ENCODE assay signal across 10 cellular contexts in the genomic region with DNA sequence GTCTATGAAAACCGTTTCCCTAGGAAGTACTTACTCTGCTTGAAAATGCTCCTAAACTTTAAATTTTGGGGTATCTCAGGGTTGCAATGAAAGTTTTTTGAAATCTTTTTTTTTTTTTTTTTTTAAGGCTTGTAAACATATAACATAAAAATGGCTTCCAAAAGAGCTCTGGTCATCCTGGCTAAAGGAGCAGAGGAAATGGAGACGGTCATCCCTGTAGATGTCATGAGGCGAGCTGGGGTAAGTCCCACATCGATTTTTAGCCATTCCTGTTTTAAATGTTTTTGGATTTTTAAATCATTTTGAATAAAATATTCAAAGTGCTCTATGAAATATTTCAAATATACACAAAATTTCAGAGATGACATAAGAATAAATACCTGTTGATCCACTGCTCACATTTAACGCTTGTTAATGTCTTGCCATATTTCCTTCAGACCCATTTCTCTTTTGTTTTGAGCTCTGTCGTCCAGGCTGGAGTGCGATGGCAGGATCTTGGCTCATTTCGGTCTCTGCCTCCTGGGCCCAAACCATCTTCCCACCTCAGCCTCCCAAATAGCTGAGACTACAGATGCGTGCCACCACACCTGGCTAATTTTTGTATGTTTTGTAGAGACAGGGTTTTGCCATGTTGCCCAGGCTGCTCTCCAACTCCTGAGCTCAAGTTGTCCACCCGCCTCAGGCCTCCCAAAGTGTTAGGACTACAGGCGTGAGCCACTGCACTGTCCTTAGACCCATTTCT. TPM values are rescaled to one million over a fixed set of nuclear protein-coding genes. Genes with fewer than 3 reads are reported as not detected.
DNase-seq lines count a peak whose midpoint lies in the region; ATAC-seq and TF ChIP-seq lines count a peak whose summit lies in the region.
"Had no signal": no experiment of that assay in that cellular context is flagged by ENCODE, and none has a peak within 500 bp of the region (broad histone marks: within the 10 kb centered on the region; RNA-seq: fewer than 3 reads in every experiment).

No MANE protein-coding gene starts in this region.

- ATAC-seq in activated T-cell treated with anti-CD3 and anti-CD28 coated beads, Interleukin-2, amount 50 U/mL, for 72 hours (replicated peaks in 1 of 2): no peak
- no peak for ATAC-seq in activated CD8-positive, alpha-beta T cell treated with anti-CD3 and anti-CD28 coated beads for 36 hours
- ATAC-seq: esophagus mucosa had no signal

- CTCF ChIA-PET in activated CD8-positive, alpha-beta T cell treated with anti-CD3 and anti-CD28 coated beads for 36 hours (lab: Charles Lee): interaction anchor here (0.8 to 2.9 kb wide), 3 partner anchors 11 to 23 kb away, joined by 3 to 17 read pairs (median 5); a partner anchor contains a TSS

- no peaks in the 10 kb centered on the region for H3K27me3 Mint-ChIP-seq in activated T-cell treated with anti-CD3 and anti-CD28 coated beads, Interleukin-2, amount 50 U/mL, for 72 hours (ENCODE audit: low read depth)
- no peaks in the 10 kb centered on the region for H3K27me3 Mint-ChIP-seq in activated CD8-positive, alpha-beta T cell treated with anti-CD3 and anti-CD28 coated beads for 36 hours

- no peak for DNase-seq in activated T-cell treated with anti-CD3 and anti-CD28 coated beads, Interleukin-2, amount 50 U/mL, for 72 hours
- DNase-seq in activated T-cell treated with anti-CD3 and anti-CD28 coated beads, Interleukin-2, amount 50 U/mL, for 1 hour: no peak
- no peak for DNase-seq in activated CD8-positive, alpha-beta T cell treated with anti-CD3 and anti-CD28 coated beads for 36 hours
- DNase-seq in NCI-H2029 treated with DMSO at 0.1 percent for 48 hours (lab: John Stamatoyannopoulos, UW): no peak
- DNase-seq in substantia nigra (lab: John Stamatoyannopoulos, UW): no peak
- no peak for DNase-seq in stimulated activated CD4-positive, alpha-beta T cell treated with anti-CD3 and anti-CD28 coated beads, Interleukin-15, amount 100 ng/mL, for 24 hours
- DNase-seq: DMS 273 treated with DMSO at 0.1 percent for 48 hours had no signal

- peaks cover 11 to 37% of the 10 kb centered on the region in 2 donors for H3K36me3 Mint-ChIP-seq in activated T-cell treated with anti-CD3 and anti-CD28 coated beads, Interleukin-2, amount 50 U/mL, for 72 hours (ENCODE audit: insufficient read depth in 2 of 2)
- peaks cover 66% of the 10 kb centered on the region for H3K36me3 Mint-ChIP-seq in activated CD8-positive, alpha-beta T cell treated with anti-CD3 and anti-CD28 coated beads for 36 hours (ENCODE audit: low read depth)

- POLR2A ChIA-PET in activated CD8-positive, alpha-beta T cell treated with anti-CD3 and anti-CD28 coated beads for 36 hours (lab: Charles Lee): interaction anchor here (1.6 to 5.7 kb wide), 4 partner anchors 14 to 47 kb away, joined by 3 to 39 read pairs (median 15); a partner anchor contains a TSS

- H3K9me3 ChIP-seq in iPS-15b (ENCODE audit: control insufficient read depth, insufficient read depth, low read length) (no peaks in the 10 kb centered on the region), subcutaneous abdominal adipose tissue (ENCODE audit: control insufficient read depth in 5 of 5, low read length in 5 of 5) (no peaks in the 10 kb centered on the region)

- H3K4me1 ChIP-seq in iPS-15b (ENCODE audit: control insufficient read depth, insufficient read depth, low read length) (no peaks in the 10 kb centered on the region), subcutaneous abdominal adipose tissue (ENCODE audit: control insufficient read depth in 5 of 5, insufficient read depth in 5 of 5, low read length in 5 of 5) (peaks cover 3 to 47% (median 35%) of the 10 kb centered on the region in 5 donors)

- TF ChIP-seq CTCF in activated CD8-positive, alpha-beta T cell treated with anti-CD3 and anti-CD28 coated beads for 36 hours (IDR thresholded peaks at IDR 0.05): no peak

- H3K9ac ChIP-seq in iPS-15b (ENCODE audit: low read depth, low read length) (peak overlapping the region; percentile 57), subcutaneous abdominal adipose tissue (ENCODE audit: low read length in 5 of 5) (peak overlapping the region in 4 of 5 donors; percentile 91 to 95 (median 92))

- peak overlapping the region; percentile 99 for H3K27ac ChIP-seq in subcutaneous abdominal adipose tissue (ENCODE audit: low read depth, low read length)
- H3K27ac ChIP-seq in substantia nigra (ENCODE audit: low read depth, low read length, poor library complexity, severe bottlenecking): no peak overlapping the region

- no peaks in the 10 kb centered on the region for H3K9me3 Mint-ChIP-seq in activated T-cell treated with anti-CD3 and anti-CD28 coated beads, Interleukin-2, amount 50 U/mL, for 72 hours
- no peaks in the 10 kb centered on the region for H3K9me3 Mint-ChIP-seq in activated CD8-positive, alpha-beta T cell treated with anti-CD3 and anti-CD28 coated beads for 36 hours

- H3K4me3 Mint-ChIP-seq in activated T-cell treated with anti-CD3 and anti-CD28 coated beads, Interleukin-2, amount 50 U/mL, for 72 hours: peak overlapping the region; percentile 93 to 97
- H3K4me3 Mint-ChIP-seq in activated CD8-positive, alpha-beta T cell treated with anti-CD3 and anti-CD28 coated beads for 36 hours: peak overlapping the region; percentile 98

- H3K36me3 ChIP-seq in iPS-15b (ENCODE audit: control insufficient read depth, insufficient read depth, low read length) (peaks cover 22% of the 10 kb centered on the region), subcutaneous abdominal adipose tissue (ENCODE audit: control insufficient read depth in 5 of 5, insufficient read depth in 5 of 5, low read length in 5 of 5) (peaks cover 14 to 43% (median 30%) of the 10 kb centered on the region in 5 donors)

- peak overlapping the region; percentile 70 for H3K4me3 ChIP-seq in iPS-15b (ENCODE audit: low read depth, low read length)
- H3K4me3 ChIP-seq in subcutaneous abdominal adipose tissue (ENCODE audit: low read depth in 1 of 5, low read length in 5 of 5): peak overlapping the region in 4 of 5 donors; percentile 78 to 83 (median 80)

- H3K27ac Mint-ChIP-seq in activated T-cell treated with anti-CD3 and anti-CD28 coated beads, Interleukin-2, amount 50 U/mL, for 72 hours: peak overlapping the region; percentile 100
- H3K27ac Mint-ChIP-seq in activated CD8-positive, alpha-beta T cell treated with anti-CD3 and anti-CD28 coated beads for 36 hours: peak overlapping the region; percentile 99

- intact Hi-C loops in activated CD8-positive, alpha-beta T cell treated with anti-CD3 and anti-CD28 coated beads for 36 hours (cut with micrococcal nuclease): no loop called here

- H3K27me3 ChIP-seq in iPS-15b (ENCODE audit: control insufficient read depth, insufficient read depth, low read length) (no peaks in the 10 kb centered on the region), subcutaneous abdominal adipose tissue (ENCODE audit: control insufficient read depth in 5 of 5, insufficient read depth in 4 of 5, low read length in 5 of 5) (no peaks in the 10 kb centered on the region)

- peaks cover 52% of the 10 kb centered on the region for H3K4me1 Mint-ChIP-seq in activated T-cell treated with anti-CD3 and anti-CD28 coated beads, Interleukin-2, amount 50 U/mL, for 72 hours (ENCODE audit: low read depth)
- H3K4me1 Mint-ChIP-seq in activated CD8-positive, alpha-beta T cell treated with anti-CD3 and anti-CD28 coated beads for 36 hours (ENCODE audit: low read depth): peaks cover 63% of the 10 kb centered on the region

RNA-seq across cellular contexts. Expression of a gene that starts 1.3 kb away (rescaled TPM):
- total RNA-seq in activated T-cell treated with anti-CD3 and anti-CD28 coated beads, Interleukin-2, amount 50 U/mL, for 72 hours: 100 to 1,000 TPM; 247 to 273 TPM
- total RNA-seq in activated CD8-positive, alpha-beta T cell treated with anti-CD3 and anti-CD28 coated beads for 36 hours: 100 to 1,000 TPM; 539 to 552 TPM

RNA-seq across cellular contexts. Expression of a gene that starts 22.2 kb away (rescaled TPM):
- total RNA-seq in activated T-cell treated with anti-CD3 and anti-CD28 coated beads, Interleukin-2, amount 50 U/mL, for 72 hours: 10 to 100 TPM; 35.4 to 86.2 TPM
- total RNA-seq in activated CD8-positive, alpha-beta T cell treated with anti-CD3 and anti-CD28 coated beads for 36 hours: 100 to 1,000 TPM; 214 to 219 TPM
